ENCODE assay signal across 8 cellular contexts in the genomic region with DNA sequence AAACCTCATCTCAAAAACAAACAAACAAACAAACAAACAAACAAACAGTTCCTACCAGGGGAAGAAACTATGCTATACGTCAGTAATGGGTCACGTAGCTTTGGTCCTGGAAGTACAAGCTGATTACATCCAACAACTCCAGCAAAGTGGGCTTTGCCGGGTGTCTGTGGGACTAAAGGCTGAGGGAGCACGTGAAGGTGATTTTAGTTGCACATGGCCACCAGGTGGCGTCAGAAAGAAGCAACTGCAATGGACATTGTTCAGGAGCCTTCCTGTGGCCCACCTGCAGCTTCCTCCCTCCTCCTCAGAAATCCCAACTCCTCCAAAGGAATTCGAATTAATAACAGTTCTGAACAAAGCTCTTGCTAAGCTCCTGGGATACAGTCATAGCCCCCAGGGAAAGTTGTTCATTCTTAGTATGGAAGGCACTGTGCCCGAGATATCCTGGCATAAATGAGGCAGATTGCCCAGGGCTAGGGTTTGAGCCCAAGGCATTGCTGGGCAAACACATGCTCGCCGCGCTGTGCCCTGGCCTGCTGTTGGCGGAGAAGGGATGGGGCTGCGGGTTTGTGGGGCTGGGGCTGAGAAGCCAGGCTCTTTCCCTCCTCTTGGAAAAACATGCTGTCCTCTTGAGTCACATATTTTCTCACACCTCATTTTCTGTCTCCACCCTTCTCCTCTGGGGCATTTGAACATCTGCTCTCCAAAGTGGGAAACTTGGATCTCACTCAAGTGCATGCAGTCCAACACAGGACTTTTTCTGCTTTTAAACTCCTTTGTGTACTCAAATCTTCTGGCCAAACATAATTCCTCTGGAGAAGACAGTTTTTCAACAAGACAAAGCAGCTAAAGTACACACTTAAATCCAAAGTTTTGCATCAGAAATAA. TPM values are rescaled to one million over a fixed set of nuclear protein-coding genes. Genes with fewer than 3 reads are reported as not detected.
DNase-seq lines count a peak whose midpoint lies in the region; ATAC-seq, FAIRE-seq and TF ChIP-seq lines count a peak whose summit lies in the region.

No MANE protein-coding gene starts in this region.

- no peak overlapping the region for H3K4me3 Mint-ChIP-seq in WTC11

- FAIRE-seq in H54 (lab: Jason Lieb, UNC) (peak; percentile 71), kidney (lab: Jason Lieb, UNC) (no peak)

- H3K4me1 Mint-ChIP-seq in WTC11 = no peaks in the 10 kb centered on the region

- POLR2A ChIA-PET in WTC11 (lab: Charles Lee) = no interaction called here

- H3K9me3 ChIP-seq in kidney (ENCODE audit: control insufficient read depth in 1 of 2, low read length in 2 of 2) = no peaks in the 10 kb centered on the region

- no peak overlapping the region for H3K9ac ChIP-seq in kidney (ENCODE audit: low read length in 2 of 2)

- TF ChIP-seq CTCF in WTC11 (IDR thresholded peaks at IDR 0.05) (peak; percentile 45; the same call in 1 of the 2 replicates), kidney (IDR thresholded peaks at IDR 0.05; ENCODE audit: borderline replicate concordance, extremely low read depth, insufficient read depth) (peak; percentile 88)

- H3K9me3 Mint-ChIP-seq in WTC11 = no peaks in the 10 kb centered on the region

- no peaks in the 10 kb centered on the region for H3K36me3 Mint-ChIP-seq in WTC11

- H3K4me3 ChIP-seq in kidney (ENCODE audit: low read length in 2 of 2) = no peak overlapping the region

- H3K27ac Mint-ChIP-seq in WTC11 = no peak overlapping the region

- TF ChIP-seq POLR2A in H54 (IDR thresholded peaks at IDR 0.05; ENCODE audit: low read depth, low read length) = no peak

- ATAC-seq in WTC11 (peak; percentile 90), GM19397 (IDR thresholded peaks at IDR 0.05; ENCODE audit: unreplicated experiment) (no peak)

- intact Hi-C loops in kidney (cut with DNase I) = loop anchor here (10.0 kb wide), 1 partner anchor 76 kb away; no protein-coding TSS in a partner anchor

- peak overlapping the region; percentile 72 for H3K27ac ChIP-seq in caudate nucleus (ENCODE audit: low read depth, low read length)
- H3K27ac ChIP-seq in kidney (ENCODE audit: low read depth in 2 of 2, low read length in 2 of 2) = no peak overlapping the region

- CTCF ChIA-PET in WTC11 (lab: Charles Lee) = interaction anchor here (0.6 to 3.4 kb wide), 8 partner anchors 11 to 116 kb away, joined by 3 to 14 read pairs (median 4); a partner anchor contains a TSS

- H3K27me3 Mint-ChIP-seq in WTC11 (ENCODE audit: low read depth) = no peaks in the 10 kb centered on the region

- no peaks in the 10 kb centered on the region for H3K36me3 ChIP-seq in kidney (ENCODE audit: control insufficient read depth in 1 of 2, insufficient read depth in 2 of 2, low read length in 2 of 2)

- H3K4me1 ChIP-seq in kidney (ENCODE audit: control insufficient read depth in 1 of 2, insufficient read depth in 1 of 2, low read depth in 1 of 2, low read length in 2 of 2) = no peaks in the 10 kb centered on the region

- DNase-seq in CD1c-positive myeloid dendritic cell (ENCODE audit: extremely low spot score) (peak; percentile 76), H54 (ENCODE audit: insufficient read length, low spot score) (peak; percentile 41), NCI-H2196 (lab: John Stamatoyannopoulos, UW; ENCODE audit: unreplicated experiment) (peak; percentile 76), WTC11 (ENCODE audit: low spot score) (peak; percentile 69), caudate nucleus (lab: John Stamatoyannopoulos, UW) (peak in 52 of 61 donors; percentile 10 to 75 (median 54)), kidney (peak; percentile 77)
- peak; percentile 73 for DNase-seq in stimulated activated CD4-positive, alpha-beta T cell treated with anti-CD3 and anti-CD28 coated beads, Interleukin-15, amount 100 ng/mL, for 24 hours

TF ChIP-seq in WTC11, 78 proteins besides CTCF, POLR2A, EP300 and RAD21:
- TF ChIP-seq ZNF263 (CRISPR knock-in tag; IDR thresholded peaks at IDR 0.05; ENCODE audit: low read depth) = no peak
- TF ChIP-seq, protein P1, sequence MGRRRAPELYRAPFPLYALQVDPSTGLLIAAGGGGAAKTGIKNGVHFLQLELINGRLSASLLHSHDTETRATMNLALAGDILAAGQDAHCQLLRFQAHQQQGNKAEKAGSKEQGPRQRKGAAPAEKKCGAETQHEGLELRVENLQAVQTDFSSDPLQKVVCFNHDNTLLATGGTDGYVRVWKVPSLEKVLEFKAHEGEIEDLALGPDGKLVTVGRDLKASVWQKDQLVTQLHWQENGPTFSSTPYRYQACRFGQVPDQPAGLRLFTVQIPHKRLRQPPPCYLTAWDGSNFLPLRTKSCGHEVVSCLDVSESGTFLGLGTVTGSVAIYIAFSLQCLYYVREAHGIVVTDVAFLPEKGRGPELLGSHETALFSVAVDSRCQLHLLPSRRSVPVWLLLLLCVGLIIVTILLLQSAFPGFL (CRISPR knock-in tag; IDR thresholded peaks at IDR 0.05; ENCODE audit: borderline replicate concordance) = no peak
- no peak for TF ChIP-seq ZNF317 (CRISPR knock-in tag; IDR thresholded peaks at IDR 0.05; ENCODE audit: borderline replicate concordance, low read depth)
- TF ChIP-seq NR2C2 (CRISPR knock-in tag; IDR thresholded peaks at IDR 0.05) = no peak
- no peak for TF ChIP-seq ZBTB21 (CRISPR knock-in tag; IDR thresholded peaks at IDR 0.05; ENCODE audit: borderline replicate concordance)
- TF ChIP-seq, protein P2, sequence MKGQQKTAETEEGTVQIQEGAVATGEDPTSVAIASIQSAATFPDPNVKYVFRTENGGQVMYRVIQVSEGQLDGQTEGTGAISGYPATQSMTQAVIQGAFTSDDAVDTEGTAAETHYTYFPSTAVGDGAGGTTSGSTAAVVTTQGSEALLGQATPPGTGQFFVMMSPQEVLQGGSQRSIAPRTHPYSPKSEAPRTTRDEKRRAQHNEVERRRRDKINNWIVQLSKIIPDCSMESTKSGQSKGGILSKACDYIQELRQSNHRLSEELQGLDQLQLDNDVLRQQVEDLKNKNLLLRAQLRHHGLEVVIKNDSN (CRISPR knock-in tag; IDR thresholded peaks at IDR 0.05) = no peak
- no peak for TF ChIP-seq CREM (CRISPR knock-in tag; IDR thresholded peaks at IDR 0.05)
- no peak for TF ChIP-seq HMGA2 (CRISPR knock-in tag; IDR thresholded peaks at IDR 0.05)
- no peak for TF ChIP-seq ATF1 (CRISPR knock-in tag; IDR thresholded peaks at IDR 0.05)
- TF ChIP-seq ZNF121 (CRISPR knock-in tag; IDR thresholded peaks at IDR 0.05) = no peak
- TF ChIP-seq, protein P3, sequence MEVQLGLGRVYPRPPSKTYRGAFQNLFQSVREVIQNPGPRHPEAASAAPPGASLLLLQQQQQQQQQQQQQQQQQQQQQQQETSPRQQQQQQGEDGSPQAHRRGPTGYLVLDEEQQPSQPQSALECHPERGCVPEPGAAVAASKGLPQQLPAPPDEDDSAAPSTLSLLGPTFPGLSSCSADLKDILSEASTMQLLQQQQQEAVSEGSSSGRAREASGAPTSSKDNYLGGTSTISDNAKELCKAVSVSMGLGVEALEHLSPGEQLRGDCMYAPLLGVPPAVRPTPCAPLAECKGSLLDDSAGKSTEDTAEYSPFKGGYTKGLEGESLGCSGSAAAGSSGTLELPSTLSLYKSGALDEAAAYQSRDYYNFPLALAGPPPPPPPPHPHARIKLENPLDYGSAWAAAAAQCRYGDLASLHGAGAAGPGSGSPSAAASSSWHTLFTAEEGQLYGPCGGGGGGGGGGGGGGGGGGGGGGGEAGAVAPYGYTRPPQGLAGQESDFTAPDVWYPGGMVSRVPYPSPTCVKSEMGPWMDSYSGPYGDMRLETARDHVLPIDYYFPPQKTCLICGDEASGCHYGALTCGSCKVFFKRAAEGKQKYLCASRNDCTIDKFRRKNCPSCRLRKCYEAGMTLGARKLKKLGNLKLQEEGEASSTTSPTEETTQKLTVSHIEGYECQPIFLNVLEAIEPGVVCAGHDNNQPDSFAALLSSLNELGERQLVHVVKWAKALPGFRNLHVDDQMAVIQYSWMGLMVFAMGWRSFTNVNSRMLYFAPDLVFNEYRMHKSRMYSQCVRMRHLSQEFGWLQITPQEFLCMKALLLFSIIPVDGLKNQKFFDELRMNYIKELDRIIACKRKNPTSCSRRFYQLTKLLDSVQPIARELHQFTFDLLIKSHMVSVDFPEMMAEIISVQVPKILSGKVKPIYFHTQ (CRISPR knock-in tag; IDR thresholded peaks at IDR 0.05) = no peak
- TF ChIP-seq ZNF138 (CRISPR knock-in tag; conservative IDR thresholded peaks at IDR 0.05) = no peak
- no peak for TF ChIP-seq NR3C1 (CRISPR knock-in tag; conservative IDR thresholded peaks at IDR 0.05; ENCODE audit: low read depth)
- TF ChIP-seq SMAD4 (CRISPR knock-in tag; IDR thresholded peaks at IDR 0.05) = no peak
- no peak for TF ChIP-seq GTF2I (CRISPR knock-in tag; conservative IDR thresholded peaks at IDR 0.05)

RNA-seq across cellular contexts. Expression of a gene that starts 28.6 kb away (rescaled TPM):
- total RNA-seq in WTC11 (2021) (not detected in 3 replicates), kidney (not detected)
- not detected for polyA plus RNA-seq in kidney (ENCODE audit: insufficient read depth, low read depth, low replicate concordance)

RNA-seq across cellular contexts. Expression of a gene that starts 48.5 kb away (rescaled TPM):
- total RNA-seq in WTC11 (2021) (18.4 to 23.7 TPM (median 22.6 TPM) in 3 replicates), kidney (3.1 TPM)
- 2.2 TPM for polyA plus RNA-seq in kidney (ENCODE audit: insufficient read depth, low read depth, low replicate concordance)
